In genomic region chr1:22799971-22800370, GRCh38 we compare ENCODE assay signal across 23 cellular contexts.
"Had no signal": no experiment of that assay in that cellular context is flagged by ENCODE, and none has a peak within 500 bp of the region (broad histone marks: within the 10 kb centered on the region; RNA-seq: fewer than 3 reads in every experiment).

No MANE protein-coding gene starts in this region.

- DNase-seq: activated CD4-positive, alpha-beta T cell treated with anti-CD3 and anti-CD28 coated beads, Interleukin-2, amount 50 U/mL, for 4 hours; activated CD4-positive, CD25-positive, alpha-beta regulatory T cell treated with anti-CD3 and anti-CD28 coated beads, Interleukin-2, amount 50 U/mL, for 72 hours; activated CD8-positive, alpha-beta memory T cell treated with anti-CD3 and anti-CD28 coated beads, Interleukin-2, amount 10 ng/mL, durations not matched to agents 7 days and 5 days; activated naive CD4-positive, alpha-beta T cell treated with anti-CD3 and anti-CD28 coated beads, Interleukin-2, amount 10 ng/mL, durations not matched to agents 7 days and 5 days; activated T-cell treated with anti-CD3 and anti-CD28 coated beads, Interleukin-2, amount 50 U/mL, for 1 hour; colonic mucosa; effector CD4-positive, alpha-beta T cell; foreskin fibroblast; left colon; midbrain; stimulated activated CD4-positive, alpha-beta T cell treated with anti-CD3 and anti-CD28 coated beads, Interleukin-15, amount 100 ng/mL, for 24 hours; stimulated activated CD4-positive, alpha-beta T cell treated with anti-CD3 and anti-CD28 coated beads, Interleukin-4, amount 100 ng/mL, for 24 hours; stimulated activated CD8-positive, alpha-beta memory T cell treated with anti-CD3 and anti-CD28 coated beads, Interleukin-4, amount 100 ng/mL, for 48 hours; stimulated activated naive CD4-positive, alpha-beta T cell treated with Interleukin-2 at 50 U/mL for 16 hours; T-cell; T-helper 9 cell; upper lobe of left lung had no signal

- H3K4me3 ChIP-seq: colonic mucosa, lung, SK-N-MC, skin epidermis, upper lobe of left lung had no signal

- H3K27me3 ChIP-seq: colonic mucosa, upper lobe of left lung had no signal

- H3K9me3 ChIP-seq: colonic mucosa, upper lobe of left lung had no signal

- H3K4me3 Mint-ChIP-seq: activated CD8-positive, alpha-beta memory T cell treated with anti-CD3 and anti-CD28 coated beads, Interleukin-2, amount 10 ng/mL, durations not matched to agents 7 days and 5 days; activated naive CD4-positive, alpha-beta T cell treated with anti-CD3 and anti-CD28 coated beads, Interleukin-2, amount 10 ng/mL, durations not matched to agents 7 days and 5 days; T-cell had no signal

- H3K4me1 Mint-ChIP-seq: activated CD8-positive, alpha-beta memory T cell treated with anti-CD3 and anti-CD28 coated beads, Interleukin-2, amount 10 ng/mL, durations not matched to agents 7 days and 5 days; activated naive CD4-positive, alpha-beta T cell treated with anti-CD3 and anti-CD28 coated beads, Interleukin-2, amount 10 ng/mL, durations not matched to agents 7 days and 5 days; T-cell had no signal

- H3K27me3 Mint-ChIP-seq: activated CD8-positive, alpha-beta memory T cell treated with anti-CD3 and anti-CD28 coated beads, Interleukin-2, amount 10 ng/mL, durations not matched to agents 7 days and 5 days; progenitor cell of endocrine pancreas had no signal

- H3K36me3 Mint-ChIP-seq: activated CD8-positive, alpha-beta memory T cell treated with anti-CD3 and anti-CD28 coated beads, Interleukin-2, amount 10 ng/mL, durations not matched to agents 7 days and 5 days; activated naive CD4-positive, alpha-beta T cell treated with anti-CD3 and anti-CD28 coated beads, Interleukin-2, amount 10 ng/mL, durations not matched to agents 7 days and 5 days; T-cell had no signal

- H3K27ac Mint-ChIP-seq: activated CD8-positive, alpha-beta memory T cell treated with anti-CD3 and anti-CD28 coated beads, Interleukin-2, amount 10 ng/mL, durations not matched to agents 7 days and 5 days; activated naive CD4-positive, alpha-beta T cell treated with anti-CD3 and anti-CD28 coated beads, Interleukin-2, amount 10 ng/mL, durations not matched to agents 7 days and 5 days; activated T-helper 2 cell treated with anti-CD3 and anti-CD28 coated beads, Interferon-gamma antibody, Interleukin-2, Interleukin-4, amounts not matched to agents 10 μg/mL and 5 μg/mL and 100 μg/mL, durations not matched to agents 14 hours and 24 hours and 36 hours; T-cell had no signal

- ATAC-seq: activated CD8-positive, alpha-beta memory T cell treated with anti-CD3 and anti-CD28 coated beads, Interleukin-2, amount 10 ng/mL, durations not matched to agents 7 days and 5 days; left colon; right cardiac atrium; T-cell had no signal

- H3K36me3 ChIP-seq: colonic mucosa, upper lobe of left lung had no signal

- H3K9me3 Mint-ChIP-seq: activated naive CD4-positive, alpha-beta T cell treated with anti-CD3 and anti-CD28 coated beads, Interleukin-2, amount 10 ng/mL, durations not matched to agents 7 days and 5 days; activated T-helper 2 cell treated with anti-CD3 and anti-CD28 coated beads, Interferon-gamma antibody, Interleukin-2, Interleukin-4, amounts not matched to agents 10 μg/mL and 5 μg/mL and 100 μg/mL, durations not matched to agents 14 hours and 24 hours and 36 hours; T-cell had no signal

- H3K27ac ChIP-seq: colonic mucosa, SK-N-MC, skin epidermis, upper lobe of left lung had no signal
